ENCODE assay signal across 8 cellular contexts in genomic region chr20:45346851-45347250, GRCh38. TPM values are rescaled to one million over a fixed set of nuclear protein-coding genes. Genes with fewer than 3 reads are reported as not detected.
DNase-seq lines count a peak whose midpoint lies in the region; ATAC-seq and TF ChIP-seq lines count a peak whose summit lies in the region.

No MANE protein-coding gene starts in this region.

- H3K36me3 ChIP-seq in CD4-positive, alpha-beta memory T cell (ENCODE audit: insufficient read depth, low read length) = no peaks in the 10 kb centered on the region
- H3K36me3 ChIP-seq in esophagus (ENCODE audit: control insufficient read depth in 2 of 2, insufficient read depth in 2 of 2, low read length in 1 of 2) (no peaks in the 10 kb centered on the region), parathyroid adenoma (ENCODE audit: control insufficient read depth, insufficient read depth, low read length) (no peaks in the 10 kb centered on the region)

- H3K36me3 Mint-ChIP-seq in CD4-positive, alpha-beta memory T cell = no peaks in the 10 kb centered on the region

- intact Hi-C loops in CD4-positive, alpha-beta memory T cell (cut with micrococcal nuclease) = no loop called here
- intact Hi-C loops in sciatic nerve (cut with DNase I) = no loop called here

- CTCF ChIA-PET in CD4-positive, alpha-beta memory T cell (lab: Charles Lee; ENCODE audit: partially characterized antibody) = interaction anchor here (1.2 to 2.1 kb wide), 4 partner anchors 13 to 90 kb away, joined by 3 to 11 read pairs (median 7); no protein-coding TSS in a partner anchor
- CTCF ChIA-PET in RWPE1 (lab: Yijun Ruan, JAX) = interaction anchor here (0.5 to 3.2 kb wide), 6 partner anchors 10 to 425 kb away, joined by 3 to 17 read pairs (median 3); partner anchors contain the start of gene SYS1

- POLR2A ChIA-PET in CD4-positive, alpha-beta memory T cell (lab: Charles Lee; ENCODE audit: partially characterized antibody) = interaction anchor here (2.1 to 2.8 kb wide), 3 partner anchors 10 to 26 kb away, joined by 8 to 15 read pairs (median 9); partner anchors contain the start of gene SYS1
- POLR2A ChIA-PET in RWPE1 (lab: Yijun Ruan, JAX; ENCODE audit: low non-redundant PET) = interaction anchor here (1.0 to 4.1 kb wide), 4 partner anchors 10 to 69 kb away, joined by 3 to 29 read pairs (median 14); partner anchors contain the start of genes PIGT and SYS1

- no peaks in the 10 kb centered on the region for H3K27me3 ChIP-seq in CD4-positive, alpha-beta memory T cell (ENCODE audit: insufficient read depth, low read length)
- H3K27me3 ChIP-seq in esophagus (ENCODE audit: control insufficient read depth in 1 of 2, insufficient read depth in 2 of 2, low read length in 2 of 2) (no peaks in the 10 kb centered on the region), parathyroid adenoma (ENCODE audit: control insufficient read depth, insufficient read depth, low read length) (no peaks in the 10 kb centered on the region)

- no peaks in the 10 kb centered on the region for H3K9me3 ChIP-seq in CD4-positive, alpha-beta memory T cell (ENCODE audit: control insufficient read depth in 1 of 2, low read length in 2 of 2)
- H3K9me3 ChIP-seq in esophagus (ENCODE audit: control insufficient read depth in 2 of 2, insufficient read depth in 1 of 2, low read depth in 1 of 2, low read length in 1 of 2) (no peaks in the 10 kb centered on the region), parathyroid adenoma (ENCODE audit: control insufficient read depth, low read length) (no peaks in the 10 kb centered on the region)

- no peak overlapping the region for H2AFZ ChIP-seq in parathyroid adenoma

- H3K27ac Mint-ChIP-seq in CD4-positive, alpha-beta memory T cell = peak overlapping the region in 2 of 7 donors; percentile 10 to 58

- H3K4me1 Mint-ChIP-seq in CD4-positive, alpha-beta memory T cell = peaks cover 3 to 36% (median 17%) of the 10 kb centered on the region in 4 donors

- H3K4me2 ChIP-seq in parathyroid adenoma (ENCODE audit: low read length) = peak overlapping the region; percentile 92

- H3K79me2 ChIP-seq in parathyroid adenoma = no peaks in the 10 kb centered on the region

- peak overlapping the region in 6 of 8 donors; percentile 45 to 94 (median 78) for H3K4me3 Mint-ChIP-seq in CD4-positive, alpha-beta memory T cell

- no peak overlapping the region for H3K9ac ChIP-seq in parathyroid adenoma

- H3K9me3 Mint-ChIP-seq in CD4-positive, alpha-beta memory T cell = no peaks in the 10 kb centered on the region

- H3K4me3 ChIP-seq in CD4-positive, alpha-beta memory T cell (ENCODE audit: low read length in 2 of 2) = no peak overlapping the region
- peak overlapping the region; percentile 77 to 86 for H3K4me3 ChIP-seq in esophagus (ENCODE audit: low read depth in 1 of 2, low read length in 2 of 2)
- H3K4me3 ChIP-seq in parathyroid adenoma (ENCODE audit: low read depth, low read length) = peak overlapping the region; percentile 75

- H3K27ac ChIP-seq in CD4-positive, alpha-beta memory T cell (ENCODE audit: low read depth, low read length) = no peak overlapping the region
- H3K27ac ChIP-seq in RWPE1 = peak overlapping the region; percentile 97
- H3K27ac ChIP-seq in esophagus (ENCODE audit: low read depth in 2 of 2, low read length in 1 of 2) = peak overlapping the region; percentile 89 to 98
- no peak overlapping the region for H3K27ac ChIP-seq in parathyroid adenoma

- ATAC-seq in GM18520 (IDR thresholded peaks at IDR 0.05; ENCODE audit: unreplicated experiment) (no peak), GM19452 (IDR thresholded peaks at IDR 0.05; ENCODE audit: unreplicated experiment) (no peak), sciatic nerve (no peak)

- H3K4me1 ChIP-seq in CD4-positive, alpha-beta memory T cell (ENCODE audit: insufficient read depth, low read length) = peaks cover 29% of the 10 kb centered on the region
- peaks cover 5 to 18% of the 10 kb centered on the region in 2 donors for H3K4me1 ChIP-seq in esophagus (ENCODE audit: control insufficient read depth in 2 of 2, insufficient read depth in 2 of 2, low read length in 1 of 2)
- peaks cover 36% of the 10 kb centered on the region for H3K4me1 ChIP-seq in parathyroid adenoma

- WGBS in esophagus, 2 donors = 36 to 38% methylated on average over 5 of the region's 5 CpGs

- DNase-seq in CD4-positive, alpha-beta memory T cell = no peak
- DNase-seq in RWPE1 (ENCODE audit: low spot score) (peak; percentile 25), DMS153 (lab: John Stamatoyannopoulos, UW) (no peak), sciatic nerve (ENCODE audit: low spot score) (no peak)

- TF ChIP-seq CTCF in RWPE1 (conservative IDR thresholded peaks at IDR 0.05; ENCODE audit: low read depth) (no peak), parathyroid adenoma (IDR thresholded peaks at IDR 0.05) (no peak)

- no peaks in the 10 kb centered on the region for H3K27me3 Mint-ChIP-seq in CD4-positive, alpha-beta memory T cell

RNA-seq across cellular contexts. Expression of gene SDC4, which starts 1.4 kb away (rescaled TPM):
- total RNA-seq in CD4-positive, alpha-beta memory T cell = 1 to 10 TPM; 3.8 to 3.9 TPM
- 1 to 10 TPM; 1.2 to 2.3 TPM for polyA plus RNA-seq in CD4-positive, alpha-beta memory T cell
- polyA plus RNA-seq in esophagus = 10 to 100 TPM; 49.4 to 64.6 TPM
- total RNA-seq in sciatic nerve = 77.7 TPM

RNA-seq across cellular contexts. Expression of gene SYS1, which starts 16.1 kb away (rescaled TPM):
- 10 to 100 TPM; 56.4 to 56.6 TPM for total RNA-seq in CD4-positive, alpha-beta memory T cell
- 10 to 100 TPM; 24.7 to 30.2 TPM for polyA plus RNA-seq in CD4-positive, alpha-beta memory T cell
- polyA plus RNA-seq in esophagus = 10 to 100 TPM in 1 of 2 donors, 1 to 10 TPM in 1; 8.4 to 16.5 TPM
- 24.0 TPM for total RNA-seq in sciatic nerve

RNA-seq across cellular contexts. Expression of gene TP53TG5, which starts 31.3 kb away (rescaled TPM):
- under 1 TPM in 1 of 2 experiments, not detected in 1; 0.36 TPM for total RNA-seq in CD4-positive, alpha-beta memory T cell
- polyA plus RNA-seq in CD4-positive, alpha-beta memory T cell = under 1 TPM; 0.11 to 0.24 TPM
- under 1 TPM in 1 of 2 donors, not detected in 1; 0.13 TPM for polyA plus RNA-seq in esophagus
- total RNA-seq in sciatic nerve = not detected

RNA-seq across cellular contexts. Expression of gene MATN4, which starts 38.8 kb away (rescaled TPM):
- total RNA-seq in CD4-positive, alpha-beta memory T cell = not detected
- polyA plus RNA-seq in CD4-positive, alpha-beta memory T cell = not detected
- polyA plus RNA-seq in esophagus = under 1 TPM; 0.08 TPM
- 0.22 TPM for total RNA-seq in sciatic nerve

RNA-seq across cellular contexts. Expression of gene RBPJL, which starts 40.2 kb away (rescaled TPM):
- not detected for total RNA-seq in CD4-positive, alpha-beta memory T cell
- polyA plus RNA-seq in CD4-positive, alpha-beta memory T cell = not detected
- polyA plus RNA-seq in esophagus = under 1 TPM; 0.04 TPM
- total RNA-seq in sciatic nerve = not detected

Comparison
In these comparisons a context has a peak if more than half of its experiments do, and no peak if none do; other contexts are left out.
1. H3K27ac ChIP-seq: peak in RWPE1 (single experiment) and esophagus (2 of 2); none in CD4-positive, alpha-beta memory T cell (single experiment) and parathyroid adenoma (single experiment).
2. H3K4me3 ChIP-seq: peak in esophagus (2 of 2) and parathyroid adenoma (single experiment); none in CD4-positive, alpha-beta memory T cell (0 of 2).
3. RNA of gene SDC4, which starts 1.4 kb away (total RNA-seq): 77.7 TPM in sciatic nerve (single experiment); 3.8 to 3.9 TPM in CD4-positive, alpha-beta memory T cell; every median in the first group is over 10 times any median in the second.